Comparison of ENCODE assay signal across 8 cellular contexts in the genomic region with DNA sequence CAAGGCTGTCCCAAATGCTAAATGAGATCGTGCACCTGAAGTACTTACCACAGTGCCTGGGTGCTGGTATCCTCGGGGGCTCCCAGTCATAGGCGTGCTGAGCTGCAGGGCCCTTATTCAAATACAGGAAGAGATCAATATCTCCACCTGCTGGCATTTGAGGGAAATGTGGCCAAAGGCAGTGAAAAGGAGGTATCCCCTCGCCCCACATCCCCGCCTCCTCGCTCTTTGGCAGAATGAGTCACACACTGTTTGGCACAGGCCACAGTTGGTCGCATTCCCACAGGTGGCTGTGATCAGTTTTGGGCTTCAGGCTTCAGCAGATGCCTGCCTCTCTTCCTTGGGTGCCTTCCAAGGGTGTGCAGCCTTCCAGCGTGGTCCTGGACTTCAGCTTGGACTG.
A peak's percentile ranks its signal among the peaks of the same experiment; 100 is the strongest.
DNase-seq lines count a peak whose midpoint lies in the region; ATAC-seq and TF ChIP-seq lines count a peak whose summit lies in the region.

No MANE protein-coding gene starts in this region.

- no peak overlapping the region for H3K4me3 Mint-ChIP-seq in central memory CD8-positive, alpha-beta T cell

- peak; percentile 77 for ATAC-seq in HG02852 (IDR thresholded peaks at IDR 0.05; ENCODE audit: unreplicated experiment)
- peak; percentile 36 for ATAC-seq in central memory CD8-positive, alpha-beta T cell (replicated peaks; ENCODE audit: extremely low read depth, poor library complexity, severe bottlenecking)

- no peak overlapping the region for H3K27ac ChIP-seq in 22Rv1

- H3K27me3 Mint-ChIP-seq in central memory CD8-positive, alpha-beta T cell: peaks cover 11% of the 10 kb centered on the region

- H3K27ac Mint-ChIP-seq in central memory CD8-positive, alpha-beta T cell (ENCODE audit: low read depth): no peak overlapping the region

- H3K4me3 ChIP-seq in GM12864 (ENCODE audit: low read depth, low read length) (no peak overlapping the region), WI38 (ENCODE audit: low read depth, low read length) (no peak overlapping the region)

- no peaks in the 10 kb centered on the region for H3K9me3 Mint-ChIP-seq in central memory CD8-positive, alpha-beta T cell

- TF ChIP-seq CTCF in 22Rv1 (IDR thresholded peaks at IDR 0.05) (peak; percentile 49), GM12864 (IDR thresholded peaks at IDR 0.05; ENCODE audit: low read depth, low read length, missing control alignments) (peak; percentile 53), WI38 (IDR thresholded peaks at IDR 0.05; ENCODE audit: low read depth, low read length) (peak; percentile 43)

- peaks cover 9% of the 10 kb centered on the region for H3K4me1 Mint-ChIP-seq in central memory CD8-positive, alpha-beta T cell

- H3K36me3 Mint-ChIP-seq in central memory CD8-positive, alpha-beta T cell (ENCODE audit: insufficient read depth): peaks cover 1% of the 10 kb centered on the region

- DNase-seq in GM12864 (ENCODE audit: low read depth): no peak
- DNase-seq in NCI-H2107 treated with DMSO at 0.1 percent for 48 hours (lab: John Stamatoyannopoulos, UW; ENCODE audit: unreplicated experiment): peak; percentile 58
- DNase-seq in central memory CD8-positive, alpha-beta T cell (ENCODE audit: low spot score in 2 of 2): no peak
- DNase-seq in middle frontal gyrus (ENCODE audit: extremely low spot score, low spot score): peak; percentile 22
- DNase-seq in superior temporal gyrus (ENCODE audit: extremely low spot score): peak; percentile 60

Comparison
In these comparisons a context has a peak if more than half of its experiments do, and no peak if none do; other contexts are left out.
1. DNase-seq: peak in NCI-H2107 treated with DMSO at 0.1 percent for 48 hours (single experiment), middle frontal gyrus (single experiment) and superior temporal gyrus (single experiment); none in GM12864 (single experiment) and central memory CD8-positive, alpha-beta T cell (0 of 2).
2. Peak in every context shown above with its lines, with median percentiles within 50 percentile points of each other: CTCF ChIP-seq.